16 cellular contexts compared by ENCODE assay signal in genomic region chr4:2941138-2942036, GRCh38. TPM values are rescaled to one million over a fixed set of nuclear protein-coding genes. Genes with fewer than 3 reads are reported as not detected.
DNase-seq lines count a peak whose midpoint lies in the region; ATAC-seq and TF ChIP-seq lines count a peak whose summit lies in the region.
"Had no signal": no experiment of that assay in that cellular context is flagged by ENCODE, and none has a peak within 500 bp of the region (broad histone marks: within the 10 kb centered on the region; RNA-seq: fewer than 3 reads in every experiment).

No MANE protein-coding gene starts in this region.

- no peak for ATAC-seq in Right ventricle myocardium inferior
- ATAC-seq in left ventricle myocardium superior, result no peak
- no peak for ATAC-seq in activated CD8-positive, alpha-beta T cell treated with anti-CD3 and anti-CD28 coated beads, Interleukin-2, amount 10 ng/mL, durations not matched to agents 7 days and 5 days
- no peak for ATAC-seq in GM21423 (IDR thresholded peaks at IDR 0.05; ENCODE audit: unreplicated experiment)
- no peak for ATAC-seq in GM21360 (IDR thresholded peaks at IDR 0.05; ENCODE audit: unreplicated experiment)
- ATAC-seq: PC-3 had no signal

- peaks cover 0 to 29% (median 9%) of the 10 kb centered on the region in 4 donors for H3K36me3 ChIP-seq in transverse colon

- in situ Hi-C loops in transverse colon (cut with MboI; ENCODE audit: low pct_ligation_motif_present in 1 of 4, low pct_unique_long_range_greater_than_20kb in 1 of 4, low sequenced_read_pairs in 3 of 4), result loop anchor here in 3 of 4 donors (10.0 to 25.0 kb wide), 2 partner anchors 177 to 179 kb away; partner anchors contain the start of gene TNIP2 (in 2 of the 3)
- in situ Hi-C loops in GM13976 (cut with MboI; ENCODE audit: low sequenced_read_pairs, unreplicated experiment), result no loop called here

- peaks cover 72% of the 10 kb centered on the region for H3K36me3 Mint-ChIP-seq in activated CD8-positive, alpha-beta T cell treated with anti-CD3 and anti-CD28 coated beads, Interleukin-2, amount 10 ng/mL, durations not matched to agents 7 days and 5 days (ENCODE audit: low read depth)
- peaks cover 7 to 27% (median 14%) of the 10 kb centered on the region in 3 donors for H3K36me3 Mint-ChIP-seq in immature natural killer cell

- TF ChIP-seq POLR2A in transverse colon (IDR thresholded peaks at IDR 0.05), result no peak

- DNase-seq in Right ventricle myocardium inferior (ENCODE audit: missing footprints) (peak; percentile 20), left ventricle myocardium superior (no peak), immature natural killer cell (no peak), transverse colon (peak; percentile 7), GM13976 (ENCODE audit: low spot score) (no peak)
- DNase-seq in activated CD8-positive, alpha-beta T cell treated with anti-CD3 and anti-CD28 coated beads, Interleukin-2, amount 10 ng/mL, durations not matched to agents 7 days and 5 days, result no peak
- DNase-seq: HFFc6, hypothalamus, naive B cell, NCI-H510A treated with DMSO at 0.1 percent for 48 hours, PC-3 had no signal

- H3K27me3 ChIP-seq in transverse colon, result no peaks in the 10 kb centered on the region
- H3K27me3 ChIP-seq: dorsolateral prefrontal cortex had no signal

- H3K4me3 ChIP-seq in transverse colon, result no peak overlapping the region
- H3K4me3 ChIP-seq: dorsolateral prefrontal cortex had no signal

- no peak overlapping the region for H3K4me3 Mint-ChIP-seq in activated CD8-positive, alpha-beta T cell treated with anti-CD3 and anti-CD28 coated beads, Interleukin-2, amount 10 ng/mL, durations not matched to agents 7 days and 5 days
- H3K4me3 Mint-ChIP-seq in immature natural killer cell, result no peak overlapping the region
- H3K4me3 Mint-ChIP-seq: brain, HFFc6, WTC11 had no signal

- no peaks in the 10 kb centered on the region for H3K9me3 ChIP-seq in transverse colon

- peaks cover 50% of the 10 kb centered on the region for H3K4me1 Mint-ChIP-seq in activated CD8-positive, alpha-beta T cell treated with anti-CD3 and anti-CD28 coated beads, Interleukin-2, amount 10 ng/mL, durations not matched to agents 7 days and 5 days (ENCODE audit: low read depth)
- H3K4me1 Mint-ChIP-seq in immature natural killer cell, result peaks cover 22 to 32% of the 10 kb centered on the region in 2 donors

- H3K27ac ChIP-seq in transverse colon, result peak overlapping the region in 2 of 4 donors; percentile 75 to 84

- peaks cover 4 to 12% (median 11%) of the 10 kb centered on the region in 4 donors for H3K4me1 ChIP-seq in transverse colon

- intact Hi-C loops in Right ventricle myocardium inferior (cut with DNase I), result no loop called here
- intact Hi-C loops in left ventricle myocardium superior (cut with micrococcal nuclease), result no loop called here
- intact Hi-C loops in transverse colon (cut with DNase I; ENCODE audit: low total_unique reads), result no loop called here

- WGBS in transverse colon (ENCODE audit: low coverage in 1 of 2), 2 donors, result 92% methylated on average over 5 to 24 of the region's 24 CpGs

- POLR2A ChIA-PET in activated CD8-positive, alpha-beta T cell treated with anti-CD3 and anti-CD28 coated beads, Interleukin-2, amount 10 ng/mL, durations not matched to agents 7 days and 5 days (lab: Charles Lee), result interaction anchor here (0.8 kb wide), 1 partner anchor 205 kb away, joined by 3 read pairs; no protein-coding TSS in a partner anchor

- peak overlapping the region; percentile 84 for H3K27ac Mint-ChIP-seq in activated CD8-positive, alpha-beta T cell treated with anti-CD3 and anti-CD28 coated beads, Interleukin-2, amount 10 ng/mL, durations not matched to agents 7 days and 5 days
- H3K27ac Mint-ChIP-seq in immature natural killer cell, result peak overlapping the region in 5 of 6 donors; percentile 67 to 94 (median 77)
- H3K27ac Mint-ChIP-seq: brain had no signal

- TF ChIP-seq EP300 in transverse colon (IDR thresholded peaks at IDR 0.05; ENCODE audit: low read depth), result no peak

- H3K27me3 Mint-ChIP-seq in activated CD8-positive, alpha-beta T cell treated with anti-CD3 and anti-CD28 coated beads, Interleukin-2, amount 10 ng/mL, durations not matched to agents 7 days and 5 days (ENCODE audit: low read depth), result no peaks in the 10 kb centered on the region
- H3K27me3 Mint-ChIP-seq in immature natural killer cell (ENCODE audit: low read depth in 3 of 3), result peaks cover 4 to 12% (median 5%) of the 10 kb centered on the region in 3 donors
- H3K27me3 Mint-ChIP-seq: brain, naive B cell had no signal

- H3K9me3 Mint-ChIP-seq in activated CD8-positive, alpha-beta T cell treated with anti-CD3 and anti-CD28 coated beads, Interleukin-2, amount 10 ng/mL, durations not matched to agents 7 days and 5 days (ENCODE audit: insufficient read depth), result no peaks in the 10 kb centered on the region
- H3K9me3 Mint-ChIP-seq in immature natural killer cell, result no peaks in the 10 kb centered on the region
- H3K9me3 Mint-ChIP-seq: brain, HFFc6, naive B cell, WTC11 had no signal

- CTCF ChIA-PET in activated CD8-positive, alpha-beta T cell treated with anti-CD3 and anti-CD28 coated beads, Interleukin-2, amount 10 ng/mL, durations not matched to agents 7 days and 5 days (lab: Charles Lee), result interaction anchor here (0.7 to 1.3 kb wide), 2 partner anchors 13 to 130 kb away, joined by 3 read pairs; no protein-coding TSS in a partner anchor

- no peak for TF ChIP-seq CTCF in transverse colon (IDR thresholded peaks at IDR 0.05)
- TF ChIP-seq CTCF in GM13976 (IDR thresholded peaks at IDR 0.05; ENCODE audit: borderline replicate concordance, control extremely low read depth, extremely low read depth, insufficient read depth, missing control alignments), result no peak

RNA-seq across cellular contexts. Expression of gene NOP14, which starts 21.8 kb away (rescaled TPM):
- total RNA-seq in Right ventricle myocardium inferior, result 18.3 TPM
- total RNA-seq in left ventricle myocardium superior, result 19.9 TPM
- total RNA-seq in activated CD8-positive, alpha-beta T cell treated with anti-CD3 and anti-CD28 coated beads, Interleukin-2, amount 10 ng/mL, durations not matched to agents 7 days and 5 days, result 10 to 100 TPM; 47.6 to 52.3 TPM
- 10 to 100 TPM in 1 of 3 donors, 1 to 10 TPM in 2; 1.3 to 19.2 (median 5.0) TPM for polyA plus RNA-seq in immature natural killer cell
- total RNA-seq in transverse colon, result 10 to 100 TPM in 2 of 4 donors, 1 to 10 TPM in 2; 8.6 to 43.0 (median 12.8) TPM

RNA-seq across cellular contexts. Expression of gene GRK4, which starts 22.0 kb away (rescaled TPM):
- total RNA-seq in Right ventricle myocardium inferior (7.7 TPM), left ventricle myocardium superior (9.2 TPM), transverse colon (1 to 10 TPM; 2.5 to 7.9 (median 4.1) TPM)
- total RNA-seq in activated CD8-positive, alpha-beta T cell treated with anti-CD3 and anti-CD28 coated beads, Interleukin-2, amount 10 ng/mL, durations not matched to agents 7 days and 5 days, result 1 to 10 TPM; 2.2 to 2.6 TPM
- 1 to 10 TPM; 2.7 to 4.4 (median 4.0) TPM for polyA plus RNA-seq in immature natural killer cell

Comparison
In these comparisons a context has a peak if more than half of its experiments do, and no peak if none do; other contexts are left out.
1. DNase-seq: peak in Right ventricle myocardium inferior (single experiment) and transverse colon (single experiment); none in left ventricle myocardium superior (single experiment), activated CD8-positive, alpha-beta T cell treated with anti-CD3 and anti-CD28 coated beads, Interleukin-2, amount 10 ng/mL, durations not matched to agents 7 days and 5 days (single experiment), immature natural killer cell (0 of 3) and GM13976 (single experiment).